17 cellular contexts compared by ENCODE assay signal in genomic region chr22:43113516-43114251, GRCh38. TPM values are rescaled to one million over a fixed set of nuclear protein-coding genes. Genes with fewer than 3 reads are reported as not detected.
DNase-seq lines count a peak whose midpoint lies in the region; ATAC-seq and TF ChIP-seq lines count a peak whose summit lies in the region.
"Had no signal": no experiment of that assay in that cellular context is flagged by ENCODE, and none has a peak within 500 bp of the region (broad histone marks: within the 10 kb centered on the region; RNA-seq: fewer than 3 reads in every experiment).

No MANE protein-coding gene starts in this region.

- H3F3A ChIP-seq in MM.1S (ENCODE audit: insufficient read depth, low read length), result no peaks in the 10 kb centered on the region

- H3K4me1 Mint-ChIP-seq in Caco-2 (ENCODE audit: low read depth, unreplicated experiment), result no peaks in the 10 kb centered on the region

- H3K4me3 Mint-ChIP-seq in Caco-2 (ENCODE audit: unreplicated experiment), result peak overlapping the region; percentile 19
- H3K4me3 Mint-ChIP-seq: activated CD4-positive, alpha-beta T cell treated with anti-CD3 and anti-CD28 coated beads, Interleukin-2, amount 10 ng/mL, durations not matched to agents 7 days and 5 days; activated naive CD4-positive, alpha-beta T cell treated with anti-CD3 and anti-CD28 coated beads, Interleukin-2, amount 10 ng/mL, durations not matched to agents 7 days and 5 days had no signal

- no peaks in the 10 kb centered on the region for H3K9me3 Mint-ChIP-seq in Caco-2 (ENCODE audit: unreplicated experiment)
- H3K9me3 Mint-ChIP-seq: activated CD4-positive, alpha-beta T cell treated with anti-CD3 and anti-CD28 coated beads, Interleukin-2, amount 10 ng/mL, durations not matched to agents 7 days and 5 days; activated naive CD4-positive, alpha-beta T cell treated with anti-CD3 and anti-CD28 coated beads, Interleukin-2, amount 10 ng/mL, durations not matched to agents 7 days and 5 days had no signal

- H3K4me3 ChIP-seq in Caco-2 (ENCODE audit: low read depth, low read length), result no peak overlapping the region
- H3K4me3 ChIP-seq in lower lobe of right lung, result no peak overlapping the region
- H3K4me3 ChIP-seq in MM.1S (ENCODE audit: low read length), result no peak overlapping the region
- H3K4me3 ChIP-seq: GM23248, SK-N-MC had no signal

- CTCF ChIA-PET in Caco-2 (lab: Charles Lee), result no interaction called here

- H3K27ac Mint-ChIP-seq in Caco-2 (ENCODE audit: unreplicated experiment), result no peak overlapping the region
- H3K27ac Mint-ChIP-seq: activated CD4-positive, alpha-beta T cell treated with anti-CD3 and anti-CD28 coated beads, Interleukin-2, amount 10 ng/mL, durations not matched to agents 7 days and 5 days; activated naive CD4-positive, alpha-beta T cell treated with anti-CD3 and anti-CD28 coated beads, Interleukin-2, amount 10 ng/mL, durations not matched to agents 7 days and 5 days had no signal

- H3K27ac ChIP-seq in 22Rv1, result peak overlapping the region; percentile 54
- no peak overlapping the region for H3K27ac ChIP-seq in lower lobe of right lung
- H3K27ac ChIP-seq in MM.1S (ENCODE audit: low read length), result no peak overlapping the region
- H3K27ac ChIP-seq: GM23248, SK-N-MC had no signal

- H3K9me3 ChIP-seq in Caco-2, result no peaks in the 10 kb centered on the region
- H3K9me3 ChIP-seq in lower lobe of right lung, result no peaks in the 10 kb centered on the region
- no peaks in the 10 kb centered on the region for H3K9me3 ChIP-seq in MM.1S (replicated peaks; ENCODE audit: insufficient read depth, low read length)

- POLR2A ChIA-PET in Caco-2 (lab: Charles Lee), result no interaction called here

- H3K4me1 ChIP-seq in Caco-2, result peaks cover 3% of the 10 kb centered on the region
- H3K4me1 ChIP-seq in lower lobe of right lung, result peaks cover 19% of the 10 kb centered on the region
- H3K4me1 ChIP-seq in MM.1S (ENCODE audit: low read length), result peaks cover 3% of the 10 kb centered on the region; the same call in 1 of the 2 replicates

- no peaks in the 10 kb centered on the region for H3K79me2 ChIP-seq in MM.1S (ENCODE audit: low read length)

- DNase-seq in Caco-2, result no peak
- DNase-seq in NCI-H2029 treated with DMSO at 0.1 percent for 48 hours (lab: John Stamatoyannopoulos, UW), result peak; percentile 45
- DNase-seq in lower lobe of right lung, result peak; percentile 57
- DNase-seq in T1000 (lab: John Stamatoyannopoulos, UW), result no peak
- DNase-seq in MM.1S, result no peak
- no peak for DNase-seq in omental fat pad (ENCODE audit: low spot score)
- DNase-seq in activated naive CD4-positive, alpha-beta T cell treated with Interleukin-2 at 50 U/mL for 16 hours, result no peak
- DNase-seq: activated CD4-positive, alpha-beta T cell treated with anti-CD3 and anti-CD28 coated beads, Interleukin-2, amount 10 ng/mL, durations not matched to agents 7 days and 5 days; activated naive CD4-positive, alpha-beta T cell treated with anti-CD3 and anti-CD28 coated beads, Interleukin-2, amount 10 ng/mL, durations not matched to agents 7 days and 5 days; GDM1; GM23248; NCI-H1048; NCI-H524; stimulated activated CD4-positive, alpha-beta T cell treated with anti-CD3 and anti-CD28 coated beads, Interleukin-2, amount 100 ng/mL, for 48 hours had no signal

- peaks cover 17% of the 10 kb centered on the region for H3K36me3 Mint-ChIP-seq in Caco-2 (ENCODE audit: insufficient read depth, unreplicated experiment)
- H3K36me3 Mint-ChIP-seq: activated naive CD4-positive, alpha-beta T cell treated with anti-CD3 and anti-CD28 coated beads, Interleukin-2, amount 10 ng/mL, durations not matched to agents 7 days and 5 days had no signal

- no peak overlapping the region for H3K4me2 ChIP-seq in MM.1S (ENCODE audit: low read depth, low read length)

- ATAC-seq in lower lobe of right lung, result no peak
- no peak for ATAC-seq in omental fat pad (ENCODE audit: low FRiP score)

- intact Hi-C loops in Caco-2 (cut with micrococcal nuclease; ENCODE audit: unreplicated experiment), result no loop called here
- intact Hi-C loops in lower lobe of right lung (cut with DNase I), result no loop called here

- H3K9me2 ChIP-seq in MM.1S (replicated peaks; ENCODE audit: insufficient read depth, low read length), result no peaks in the 10 kb centered on the region

- H3K36me3 ChIP-seq in Caco-2 (ENCODE audit: control insufficient read depth, insufficient read depth, low read length), result no peaks in the 10 kb centered on the region
- H3K36me3 ChIP-seq in lower lobe of right lung, result no peaks in the 10 kb centered on the region
- H3K36me3 ChIP-seq in MM.1S (replicated peaks; ENCODE audit: insufficient read depth, low read length), result no peaks in the 10 kb centered on the region

- no peaks in the 10 kb centered on the region for H3K27me3 Mint-ChIP-seq in Caco-2 (ENCODE audit: insufficient read depth, unreplicated experiment)

- no peak overlapping the region for H3K9ac ChIP-seq in MM.1S (ENCODE audit: low read length)
- H3K9ac ChIP-seq: GM23248 had no signal

- BruUV-seq in Caco-2 (replicated peaks; lab: Mats Ljungman, UMichigan), result no TSS peak

- H3K27me3 ChIP-seq in Caco-2 (replicated peaks; ENCODE audit: control insufficient read depth, insufficient read depth, low read length), result no peaks in the 10 kb centered on the region
- H3K27me3 ChIP-seq in lower lobe of right lung (ENCODE audit: low read depth), result peaks cover 17% of the 10 kb centered on the region
- peaks cover 17% of the 10 kb centered on the region; the same call in 1 of the 2 replicates for H3K27me3 ChIP-seq in MM.1S (replicated peaks; ENCODE audit: insufficient read depth, low read length)

- no peak overlapping the region for H2AFZ ChIP-seq in MM.1S (ENCODE audit: low read length)
- H2AFZ ChIP-seq: GM23248 had no signal

- H4K20me1 ChIP-seq in MM.1S (ENCODE audit: insufficient read depth, low read length), result no peaks in the 10 kb centered on the region

- TF ChIP-seq CTCF in 22Rv1 (IDR thresholded peaks at IDR 0.05) (no peak), Caco-2 (IDR thresholded peaks at IDR 0.05; ENCODE audit: insufficient read depth in 1 of 2, low read depth in 1 of 2, low read length in 1 of 2, severe bottlenecking in 1 of 2, unreplicated experiment in 1 of 2) (no peak), lower lobe of right lung (IDR thresholded peaks at IDR 0.05) (no peak), MM.1S (IDR thresholded peaks at IDR 0.05; ENCODE audit: low read length) (no peak), omental fat pad (IDR thresholded peaks at IDR 0.05) (no peak)

RNA-seq across cellular contexts. Expression of gene BIK, which starts 3.1 kb away (rescaled TPM):
- total RNA-seq in Caco-2 (2022) (13.3 and 17.6 TPM in 2 replicates), lower lobe of right lung (1.6 TPM), omental fat pad (1 to 10 TPM in 1 of 4 donors, under 1 TPM in 1, not detected in 2; 0.93 to 1.7 TPM)
- total RNA-seq: GM23248, osteoblast had no signal

RNA-seq across cellular contexts. Expression of gene TTLL1, which starts 24.5 kb away (rescaled TPM):
- 4.1 and 4.4 TPM in 2 replicates for total RNA-seq in Caco-2 (2022)
- total RNA-seq in lower lobe of right lung, result 5.4 TPM
- 1 to 10 TPM; 2.2 to 5.3 (median 3.6) TPM for total RNA-seq in omental fat pad

RNA-seq across cellular contexts. Expression of gene MCAT, which starts 29.5 kb away (rescaled TPM):
- total RNA-seq in Caco-2 (2022) (23.5 and 23.8 TPM in 2 replicates), lower lobe of right lung (11.7 TPM), omental fat pad (10 to 100 TPM; 19.3 to 28.6 (median 25.2) TPM)

RNA-seq across cellular contexts. Expression of gene TSPO, which starts 37.7 kb away (rescaled TPM):
- total RNA-seq in Caco-2 (2022) (44.6 and 50.1 TPM in 2 replicates), lower lobe of right lung (294 TPM), omental fat pad (100 to 1,000 TPM; 370 to 615 (median 577) TPM)

Comparison
In these comparisons a context has a peak if more than half of its experiments do, and no peak if none do; other contexts are left out.
1. DNase-seq: peak in NCI-H2029 treated with DMSO at 0.1 percent for 48 hours (single experiment) and lower lobe of right lung (single experiment); none in Caco-2 (0 of 2), T1000 (single experiment), MM.1S (single experiment), omental fat pad (single experiment) and activated naive CD4-positive, alpha-beta T cell treated with Interleukin-2 at 50 U/mL for 16 hours (single experiment).